ENCODE assay signal across 8 cellular contexts in genomic region chr1:198157241-198157846, GRCh38. TPM values are rescaled to one million over a fixed set of nuclear protein-coding genes. Genes with fewer than 3 reads are reported as not detected.
DNase-seq lines count a peak whose midpoint lies in the region; ATAC-seq and TF ChIP-seq lines count a peak whose summit lies in the region.

No MANE protein-coding gene starts in this region.

- DNase-seq in ELF-1 (ENCODE audit: low read depth, low spot score) (peak; percentile 92), H7 (peak; percentile 83), LoVo (ENCODE audit: low spot score) (peak; percentile 87), SHP77 (lab: John Stamatoyannopoulos, UW) (peak; percentile 90), fibroblast of the aortic adventitia (ENCODE audit: low read depth) (peak; percentile 93)
- DNase-seq in activated effector memory CD4-positive, alpha-beta T cell treated with anti-CD3 and anti-CD28 coated beads, Interleukin-2, amount 50 U/mL, for 16 hours = peak; percentile 94
- peak; percentile 82 for DNase-seq in stimulated activated naive CD8-positive, alpha-beta T cell treated with anti-CD3 and anti-CD28 coated beads, Interleukin-15, Interleukin-2, amounts not matched to agents 100 U/mL and 50 U/mL, for 24 hours

- H3K9me3 Mint-ChIP-seq in nephron = no peaks in the 10 kb centered on the region

- H3K36me3 Mint-ChIP-seq in nephron (ENCODE audit: low read depth) = no peaks in the 10 kb centered on the region

- peak; percentile 53 for ATAC-seq in stimulated activated naive CD8-positive, alpha-beta T cell treated with anti-CD3 and anti-CD28 coated beads, Interleukin-15, Interleukin-2, amounts not matched to agents 100 U/mL and 50 U/mL, for 24 hours

- no peaks in the 10 kb centered on the region for H3K27me3 ChIP-seq in H7 (ENCODE audit: control insufficient read depth, insufficient read depth, low read length)

- peaks cover 62% of the 10 kb centered on the region for H3K4me1 Mint-ChIP-seq in nephron

- H3K4me3 Mint-ChIP-seq in nephron = peak overlapping the region; percentile 93 to 95 (median 95)

- no peaks in the 10 kb centered on the region for H3K36me3 ChIP-seq in H7 (replicated peaks; ENCODE audit: control insufficient read depth, insufficient read depth, low read length)

- peak overlapping the region; percentile 93 to 98 (median 98) for H3K27ac Mint-ChIP-seq in nephron

- TF ChIP-seq CTCF in fibroblast of the aortic adventitia (IDR thresholded peaks at IDR 0.05; ENCODE audit: insufficient read depth, low read length) (no peak), nephron (IDR thresholded peaks at IDR 0.05; ENCODE audit: unreplicated experiment in 3 of 3) (no peak)

- H3K27me3 Mint-ChIP-seq in nephron (ENCODE audit: low read depth) = no peaks in the 10 kb centered on the region

- peak overlapping the region; percentile 85 for H3K4me3 ChIP-seq in H7 (ENCODE audit: insufficient read depth, low read depth, low read length)
- peak overlapping the region; percentile 72 for H3K4me3 ChIP-seq in fibroblast of the aortic adventitia (ENCODE audit: low read depth, low read length)

RNA-seq across cellular contexts. Expression of gene NEK7, which starts 0.5 kb away (rescaled TPM):
- total RNA-seq in H7 (2014; rRNA removed; shearing (Covaris generic)) = 20.3 and 25.5 TPM in 2 replicates
- total RNA-seq in fibroblast of the aortic adventitia (ENCODE audit: low replicate concordance) = 119 and 187 TPM in 2 replicates

Comparison
In these comparisons a context has a peak if more than half of its experiments do, and no peak if none do; other contexts are left out.
1. Peak in every context shown above with its lines: DNase-seq, ATAC-seq and H3K4me3 ChIP-seq.